Comparison of ENCODE assay signal across 9 cellular contexts in genomic region chr16:15682105-15682570, GRCh38. TPM values are rescaled to one million over a fixed set of nuclear protein-coding genes. Genes with fewer than 3 reads are reported as not detected.
DNase-seq lines count a peak whose midpoint lies in the region; ATAC-seq, FAIRE-seq and TF ChIP-seq lines count a peak whose summit lies in the region.
"Had no signal": no experiment of that assay in that cellular context is flagged by ENCODE, and none has a peak within 500 bp of the region (broad histone marks: within the 10 kb centered on the region; RNA-seq: fewer than 3 reads in every experiment).

No MANE protein-coding gene starts in this region.

- intact Hi-C loops in Panc1 (cut with micrococcal nuclease; ENCODE audit: unreplicated experiment): no loop called here
- intact Hi-C loops in adrenal gland (cut with DNase I): no loop called here

- POLR2A ChIA-PET in A549 (lab: Yijun Ruan, JAX): interaction anchor here (0.5 to 1.5 kb wide), 2 partner anchors 23 to 39 kb away, joined by 3 to 6 read pairs; partner anchors contain the start of gene MARF1
- POLR2A ChIA-PET in Panc1 (lab: Charles Lee): interaction anchor here (0.9 kb wide), 1 partner anchor 21 kb away, joined by 3 read pairs; no protein-coding TSS in a partner anchor

- H3K4me3 ChIP-seq in A549: no peak overlapping the region
- H3K4me3 ChIP-seq in GM12864 (ENCODE audit: low read depth, low read length): no peak overlapping the region
- no peak overlapping the region for H3K4me3 ChIP-seq in Panc1 (ENCODE audit: low read depth in 2 of 2, low read length in 2 of 2)
- no peak overlapping the region for H3K4me3 ChIP-seq in adrenal gland

- peak; percentile 54 for TF ChIP-seq CTCF in A549 (IDR thresholded peaks at IDR 0.05)
- TF ChIP-seq CTCF in GM12864 (IDR thresholded peaks at IDR 0.05; ENCODE audit: low read depth, low read length, missing control alignments): peak; percentile 49
- no peak for TF ChIP-seq CTCF in Panc1 (IDR thresholded peaks at IDR 0.05)
- peak; percentile 42 to 70 (median 68) for TF ChIP-seq CTCF in adrenal gland (IDR thresholded peaks at IDR 0.05)

- no peaks in the 10 kb centered on the region; the same call in 1 of the 2 replicates for H3K36me3 ChIP-seq in Panc1 (ENCODE audit: control insufficient read depth, insufficient read depth, low read length)
- peaks cover 0 to 29% of the 10 kb centered on the region in 2 donors for H3K36me3 ChIP-seq in adrenal gland (replicated peaks in 1 of 2)

- in situ Hi-C loops in Panc1 (cut with HindIII; ENCODE audit: low pct_unique_long_range_greater_than_20kb, low sequenced_read_pairs): no loop called here

- peak overlapping the region; percentile 58 to 76 for H3K27ac ChIP-seq in A549
- H3K27ac ChIP-seq in Panc1 (ENCODE audit: low read length): no peak overlapping the region
- H3K27ac ChIP-seq in adrenal gland: peak overlapping the region in 1 of 5 donors; percentile 35

- ATAC-seq in A549 (peak; percentile 97 to 98), Panc1 (peak; percentile 83), GM19395 (IDR thresholded peaks at IDR 0.05; ENCODE audit: unreplicated experiment) (no peak)

- BruUV-seq in Panc1 (replicated peaks; lab: Mats Ljungman, UMichigan): no TSS peak

- peak; percentile 64 to 80 for DNase-seq in A549 (ENCODE audit: low read depth in 1 of 2, low spot score in 1 of 2)
- DNase-seq in GM12864 (ENCODE audit: low read depth): no peak
- peak; percentile 86 for DNase-seq in Panc1 (ENCODE audit: low read depth, low spot score)
- DNase-seq in adrenal gland: peak; percentile 48 to 87 (median 78)
- DNase-seq in islet precursor cell: peak; percentile 83
- DNase-seq in stimulated activated naive CD4-positive, alpha-beta T cell treated with Interleukin-2 at 50 U/mL for 16 hours (lab: John Stamatoyannopoulos, UW): peak; percentile 47
- DNase-seq in NCI-H1417 treated with DMSO at 0.1 percent for 48 hours (lab: John Stamatoyannopoulos, UW): no peak
- DNase-seq: right cardiac atrium had no signal

- peak overlapping the region; percentile 44 for H3K4me2 ChIP-seq in A549

- no peak for TF ChIP-seq EP300 in A549 (IDR thresholded peaks at IDR 0.05)

- H3K9me3 ChIP-seq in A549 (no peaks in the 10 kb centered on the region), Panc1 (ENCODE audit: control insufficient read depth, insufficient read depth, low read depth, low read length) (no peaks in the 10 kb centered on the region), adrenal gland (replicated peaks in 1 of 3) (no peaks in the 10 kb centered on the region)

- H3K27me3 ChIP-seq in Panc1 (ENCODE audit: control insufficient read depth, insufficient read depth, low read length): no peaks in the 10 kb centered on the region
- no peaks in the 10 kb centered on the region for H3K27me3 ChIP-seq in adrenal gland

- no peak for FAIRE-seq in A549 (lab: Jason Lieb, UNC)

- CTCF ChIA-PET in A549 (lab: Yijun Ruan, JAX) (interaction anchor here (0.6 to 2.4 kb wide), 18 partner anchors 9 to 77 kb away, joined by 3 to 12 read pairs (median 4); partner anchors contain the start of gene MARF1), Panc1 (lab: Charles Lee) (interaction anchor here (0.5 to 0.7 kb wide), 3 partner anchors 11 to 39 kb away, joined by 3 to 5 read pairs (median 5); no protein-coding TSS in a partner anchor)

- TF ChIP-seq RAD21 in A549 (conservative IDR thresholded peaks at IDR 0.05 in 1 of 2, IDR thresholded peaks at IDR 0.05 in 1 of 2): peak; percentile 32 to 36; a peak in 3 of 5 replicates

- TF ChIP-seq POLR2A in A549 (IDR thresholded peaks at IDR 0.05; ENCODE audit: low read length): no peak
- no peak for TF ChIP-seq POLR2A in adrenal gland (IDR thresholded peaks at IDR 0.05)

- peaks cover 12% of the 10 kb centered on the region; the same call in 2 of the 3 replicates for H3K4me1 ChIP-seq in A549
- no peaks in the 10 kb centered on the region for H3K4me1 ChIP-seq in Panc1 (ENCODE audit: control insufficient read depth, insufficient read depth, low read length)
- peaks cover 5 to 9% of the 10 kb centered on the region in 2 donors for H3K4me1 ChIP-seq in adrenal gland (replicated peaks in 1 of 2)

- 24% methylated on average over 7 of the region's 7 CpGs for WGBS in A549 (ENCODE audit: missing lambda C conversion rate)
- WGBS in adrenal gland, 4 donors: 35 to 54% (median 42%) methylated on average over 7 of the region's 7 CpGs

TF ChIP-seq in A549, 52 proteins besides CTCF, POLR2A, EP300 and RAD21:
- TF ChIP-seq USF2 (IDR thresholded peaks at IDR 0.05): peak; percentile 68
- TF ChIP-seq KDM1A (IDR thresholded peaks at IDR 0.05; ENCODE audit: low read depth): no peak
- 0 out of 2 replicates have a peak, but pooled peaks have one; percentile 53 for TF ChIP-seq FOSL2 (IDR thresholded peaks at IDR 0.05)
- peak; percentile 90 for TF ChIP-seq FOSL2 (CRISPR knock-in tag; IDR thresholded peaks at IDR 0.05)
- no peak for TF ChIP-seq FOSB (CRISPR knock-in tag; IDR thresholded peaks at IDR 0.05)
- TF ChIP-seq JUN (IDR thresholded peaks at IDR 0.05): no peak
- TF ChIP-seq SMC3 (IDR thresholded peaks at IDR 0.05): peak; percentile 31; the same call in 1 of the 3 replicates
TF ChIP-seq in A549: peak in this region for 3.

RNA-seq across cellular contexts. Expression of gene NDE1, which starts 32.1 kb away (rescaled TPM):
- polyA plus RNA-seq in A549 (2011; rRNA removed) (26.8 and 30.6 TPM in 2 replicates), A549 (2017; fragmentation: RNase III; extraction: RNeasy Plus Mini Kit Qiagen cat#74134 plus additional on column Dnase treatment) (25.8 to 27.6 TPM (median 26.4 TPM) in 3 replicates), adrenal gland (10 to 100 TPM in 1 of 3 donors, 1 to 10 TPM in 2; 3.1 to 10.9 (median 9.3) TPM)
- 23.0 and 23.7 TPM in 2 replicates for polyA plus RNA-seq in A549 (2012; cell fraction: cytosol; rRNA removed)
- polyA plus RNA-seq in A549 (2012; cell fraction: nucleus; rRNA removed): 15.9 and 20.4 TPM in 2 replicates
- 23.2 and 31.4 TPM in 2 replicates for polyA minus RNA-seq in A549 (2011; rRNA and poly(A)+ RNA removed)
- total RNA-seq in Panc1 (2021; ENCODE audit: unreplicated experiment) (99.1 TPM), adrenal gland (10 to 100 TPM in 7 of 8 donors, 1 to 10 TPM in 1; 6.3 to 21.6 (median 19.6) TPM)
- 56.6 TPM for polyA plus RNA-seq in Panc1 (2012; ENCODE audit: insufficient read length)

RNA-seq across cellular contexts. Expression of gene MARF1, which starts 39.2 kb away (rescaled TPM):
- 28.2 and 40.0 TPM in 2 replicates for polyA plus RNA-seq in A549 (2011; rRNA removed)
- 7.2 and 8.4 TPM in 2 replicates for polyA plus RNA-seq in A549 (2012; cell fraction: cytosol; rRNA removed)
- 12.3 and 12.8 TPM in 2 replicates for polyA plus RNA-seq in A549 (2012; cell fraction: nucleus; rRNA removed)
- 10.6 to 12.4 TPM (median 11.6 TPM) in 3 replicates for polyA plus RNA-seq in A549 (2017; fragmentation: RNase III; extraction: RNeasy Plus Mini Kit Qiagen cat#74134 plus additional on column Dnase treatment)
- 32.4 and 40.9 TPM in 2 replicates for polyA minus RNA-seq in A549 (2011; rRNA and poly(A)+ RNA removed)
- total RNA-seq in Panc1 (2021; ENCODE audit: unreplicated experiment): 51.5 TPM
- 23.5 TPM for polyA plus RNA-seq in Panc1 (2012; ENCODE audit: insufficient read length)
- 10 to 100 TPM; 29.6 to 77.9 (median 38.4) TPM for total RNA-seq in adrenal gland
- polyA plus RNA-seq in adrenal gland: 10 to 100 TPM; 13.2 to 32.6 (median 21.5) TPM

Comparison
In these comparisons a context has a peak if more than half of its experiments do, and no peak if none do; other contexts are left out.
1. DNase-seq: peak in A549 (2 of 2), Panc1 (single experiment), adrenal gland (7 of 7), islet precursor cell (single experiment) and stimulated activated naive CD4-positive, alpha-beta T cell treated with Interleukin-2 at 50 U/mL for 16 hours (single experiment); none in GM12864 (single experiment) and NCI-H1417 treated with DMSO at 0.1 percent for 48 hours (single experiment).